15 cellular contexts compared by ENCODE assay signal in the genomic region with DNA sequence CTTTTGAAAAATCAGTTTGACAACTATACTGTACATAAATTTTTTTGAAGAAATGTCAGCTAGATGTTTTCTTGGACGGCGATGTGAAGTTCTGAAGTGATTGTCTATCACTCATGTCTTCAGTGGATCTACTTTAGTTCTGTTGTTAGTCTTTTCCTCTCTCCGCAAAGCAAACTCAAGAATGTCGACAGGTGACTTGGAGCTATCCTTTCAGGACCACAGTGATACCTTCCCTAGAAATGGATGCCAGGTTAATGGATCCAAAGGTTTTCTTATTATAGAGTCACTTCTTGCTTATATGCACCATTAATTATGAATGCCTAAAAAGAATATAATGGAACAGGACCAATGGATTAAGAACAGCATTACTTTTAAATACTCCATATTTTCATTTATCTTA. TPM values are rescaled to one million over a fixed set of nuclear protein-coding genes. Genes with fewer than 3 reads are reported as not detected.
DNase-seq lines count a peak whose midpoint lies in the region; ATAC-seq and TF ChIP-seq lines count a peak whose summit lies in the region.
"Had no signal": no experiment of that assay in that cellular context is flagged by ENCODE, and none has a peak within 500 bp of the region (broad histone marks: within the 10 kb centered on the region; RNA-seq: fewer than 3 reads in every experiment).

No MANE protein-coding gene starts in this region.

- H3K4me1 ChIP-seq in iPS-15b (ENCODE audit: control insufficient read depth, insufficient read depth, low read length) = peaks cover 5% of the 10 kb centered on the region
- H3K4me1 ChIP-seq in skeletal muscle satellite cell (ENCODE audit: control insufficient read depth, insufficient read depth, low read length) = peaks cover 4% of the 10 kb centered on the region
- H3K4me1 ChIP-seq in CD8-positive, alpha-beta memory T cell (ENCODE audit: insufficient read depth, low read length) = no peaks in the 10 kb centered on the region

- H3K27ac Mint-ChIP-seq in CD8-positive, alpha-beta memory T cell = no peak overlapping the region
- H3K27ac Mint-ChIP-seq: effector memory CD8-positive, alpha-beta T cell had no signal

- H3K36me3 ChIP-seq in iPS-15b (ENCODE audit: control insufficient read depth, insufficient read depth, low read length) = no peaks in the 10 kb centered on the region
- H3K36me3 ChIP-seq in skeletal muscle satellite cell (ENCODE audit: insufficient read depth, low read length) = no peaks in the 10 kb centered on the region
- no peaks in the 10 kb centered on the region for H3K36me3 ChIP-seq in CD8-positive, alpha-beta memory T cell (ENCODE audit: insufficient read depth, low read length)
- H3K36me3 ChIP-seq: brain microvascular endothelial cell, gastrocnemius medialis had no signal

- H3K4me3 ChIP-seq in iPS-15b (ENCODE audit: low read depth, low read length) = peak overlapping the region; percentile 72
- H3K4me3 ChIP-seq in skeletal muscle satellite cell (ENCODE audit: low read length) = peak overlapping the region; percentile 81
- H3K4me3 ChIP-seq in CD8-positive, alpha-beta memory T cell (ENCODE audit: low read length) = no peak overlapping the region

- CTCF ChIA-PET in RWPE1 (lab: Yijun Ruan, JAX) = interaction anchor here (0.6 to 0.7 kb wide), 3 partner anchors 131 to 197 kb away, joined by 3 read pairs; no protein-coding TSS in a partner anchor
- CTCF ChIA-PET in CD8-positive, alpha-beta memory T cell (lab: Charles Lee) = no interaction called here

- DNase-seq in NCI-H82 (lab: John Stamatoyannopoulos, UW) (peak; percentile 8), NCI-H82 treated with DMSO at 0.1 percent for 48 hours (lab: John Stamatoyannopoulos, UW; ENCODE audit: unreplicated experiment) (no peak), RWPE1 (ENCODE audit: low spot score) (peak; percentile 13), H4 (ENCODE audit: low spot score) (no peak)
- no peak for DNase-seq in CD8-positive, alpha-beta memory T cell
- DNase-seq: activated naive CD4-positive, alpha-beta T cell treated with Interleukin-2 at 50 U/mL for 16 hours; brain microvascular endothelial cell; effector memory CD8-positive, alpha-beta T cell; gastrocnemius medialis; stimulated activated CD4-positive, alpha-beta T cell treated with anti-CD3 and anti-CD28 coated beads, Interleukin-15, amount 100 ng/mL, for 24 hours; SW 1271 had no signal

- POLR2A ChIA-PET in RWPE1 (lab: Yijun Ruan, JAX; ENCODE audit: low non-redundant PET) = no interaction called here
- POLR2A ChIA-PET in CD8-positive, alpha-beta memory T cell (lab: Charles Lee) = no interaction called here

- peak overlapping the region; percentile 96 for H3K4me2 ChIP-seq in skeletal muscle satellite cell (ENCODE audit: low read length)

- H3K9me3 ChIP-seq in iPS-15b (ENCODE audit: control insufficient read depth, insufficient read depth, low read length) = no peaks in the 10 kb centered on the region
- H3K9me3 ChIP-seq in skeletal muscle satellite cell (replicated peaks; ENCODE audit: low read length) = no peaks in the 10 kb centered on the region
- no peaks in the 10 kb centered on the region for H3K9me3 ChIP-seq in CD8-positive, alpha-beta memory T cell (ENCODE audit: low read length)
- H3K9me3 ChIP-seq: gastrocnemius medialis had no signal

- no peaks in the 10 kb centered on the region for H3K36me3 Mint-ChIP-seq in CD8-positive, alpha-beta memory T cell

- H3K4me3 Mint-ChIP-seq in CD8-positive, alpha-beta memory T cell = no peak overlapping the region
- H3K4me3 Mint-ChIP-seq: effector memory CD8-positive, alpha-beta T cell had no signal

- H3K4me1 Mint-ChIP-seq in CD8-positive, alpha-beta memory T cell = peaks cover 0 to 12% (median 9%) of the 10 kb centered on the region in 3 donors

- peaks cover 16% of the 10 kb centered on the region for H3K27me3 ChIP-seq in iPS-15b (ENCODE audit: control insufficient read depth, insufficient read depth, low read length)
- H3K27me3 ChIP-seq in skeletal muscle satellite cell (ENCODE audit: control insufficient read depth, insufficient read depth, low read length) = no peaks in the 10 kb centered on the region
- H3K27me3 ChIP-seq in CD8-positive, alpha-beta memory T cell (ENCODE audit: insufficient read depth, low read length, poor library complexity, severe bottlenecking) = peaks cover 3% of the 10 kb centered on the region

- peaks cover 15 to 49% of the 10 kb centered on the region in 2 donors for H3K27me3 Mint-ChIP-seq in CD8-positive, alpha-beta memory T cell

- no peak for ATAC-seq in GM21360 (IDR thresholded peaks at IDR 0.05; ENCODE audit: unreplicated experiment)
- ATAC-seq: effector memory CD8-positive, alpha-beta T cell; gastrocnemius medialis had no signal

- H3K9ac ChIP-seq in iPS-15b (ENCODE audit: low read depth, low read length) = no peak overlapping the region
- no peak overlapping the region for H3K9ac ChIP-seq in skeletal muscle satellite cell (ENCODE audit: low read depth, low read length)

- no peak overlapping the region for H3K27ac ChIP-seq in RWPE1
- H3K27ac ChIP-seq in CD8-positive, alpha-beta memory T cell (ENCODE audit: low read depth, low read length) = no peak overlapping the region
- H3K27ac ChIP-seq: brain microvascular endothelial cell, gastrocnemius medialis, HL-60 had no signal

- H3K9me3 Mint-ChIP-seq in CD8-positive, alpha-beta memory T cell = no peaks in the 10 kb centered on the region
- H3K9me3 Mint-ChIP-seq: effector memory CD8-positive, alpha-beta T cell had no signal

- no peak for TF ChIP-seq CTCF in RWPE1 (conservative IDR thresholded peaks at IDR 0.05; ENCODE audit: low read depth)

RNA-seq across cellular contexts. Expression of a gene that starts 1.2 kb away (rescaled TPM):
- total RNA-seq in skeletal muscle satellite cell (2012; rRNA removed) = 0.76 and 1.1 TPM in 2 replicates
- total RNA-seq in CD8-positive, alpha-beta memory T cell = under 1 TPM; 0.27 to 0.48 TPM
- 0.47 TPM for polyA plus RNA-seq in CD8-positive, alpha-beta memory T cell
- total RNA-seq in H4 (2014; rRNA removed; shearing (Covaris generic)) = 1.2 and 1.7 TPM in 2 replicates

Comparison
In these comparisons a context has a peak if more than half of its experiments do, and no peak if none do; other contexts are left out.
1. DNase-seq: peak in NCI-H82 (single experiment) and RWPE1 (single experiment); none in NCI-H82 treated with DMSO at 0.1 percent for 48 hours (single experiment), CD8-positive, alpha-beta memory T cell (0 of 5) and H4 (single experiment).